1 cellular context compared by ENCODE assay signal in genomic region chr3:120331071-120331470, GRCh38.
TF ChIP-seq lines count a peak whose summit lies in the region.

No MANE protein-coding gene starts in this region.

TF ChIP-seq in A549, 52 proteins besides CTCF, POLR2A, EP300 and RAD21 (continued from another document):
- TF ChIP-seq RARB (CRISPR knock-in tag; IDR thresholded peaks at IDR 0.05) (no peak), JUNB (IDR thresholded peaks at IDR 0.05) (no peak), ZC3H11A (IDR thresholded peaks at IDR 0.05) (no peak), MAZ (IDR thresholded peaks at IDR 0.05; ENCODE audit: borderline replicate concordance, low read depth, low read length) (no peak), EHF (CRISPR knock-in tag; IDR thresholded peaks at IDR 0.05) (no peak), E2F6 (IDR thresholded peaks at IDR 0.05; ENCODE audit: borderline replicate concordance, low read depth) (no peak), PHF8 (IDR thresholded peaks at IDR 0.05; ENCODE audit: borderline replicate concordance, low read depth) (no peak), POLR2AphosphoS2 (conservative IDR thresholded peaks at IDR 0.05; ENCODE audit: low read length) (no peak), SREBF2 (IDR thresholded peaks at IDR 0.05) (no peak)
TF ChIP-seq in A549: peak in this region for 0.
